In genomic region chr6:163182696-163183095, GRCh38 we compare ENCODE assay signal across 23 cellular contexts.
A peak's percentile ranks its signal among the peaks of the same experiment; 100 is the strongest.
DNase-seq lines count a peak whose midpoint lies in the region; ATAC-seq and TF ChIP-seq lines count a peak whose summit lies in the region.
"Had no signal": no experiment of that assay in that cellular context is flagged by ENCODE, and none has a peak within 500 bp of the region (broad histone marks: within the 10 kb centered on the region; RNA-seq: fewer than 3 reads in every experiment).

No MANE protein-coding gene starts in this region.

- peak overlapping the region; percentile 100 for H3K27ac ChIP-seq in temporal lobe (ENCODE audit: low read depth, low read length)
- H3K27ac ChIP-seq: BLaER1 treated with 17β-estradiol and CSF1 and Interleukin-3, amounts not matched to agents 10 nM and 100 nM; HL-60 had no signal

- peak overlapping the region in 4 of 5 experiments; percentile 0 to 81 (median 46) for H3K27ac Mint-ChIP-seq in brain
- H3K27ac Mint-ChIP-seq: CD4-positive, alpha-beta T cell had no signal

- H3K4me1 Mint-ChIP-seq in brain = peaks cover 64% of the 10 kb centered on the region

- no peaks in the 10 kb centered on the region for H3K36me3 Mint-ChIP-seq in brain

- H3K27me3 Mint-ChIP-seq in brain = peaks cover 3% of the 10 kb centered on the region

- DNase-seq in MV-4-11 (lab: John Stamatoyannopoulos, UW) = peak; percentile 54
- DNase-seq in medulla oblongata (ENCODE audit: extremely low spot score) = peak; percentile 54
- DNase-seq in HUDEP-2 (lab: John Stamatoyannopoulos, UW; ENCODE audit: unreplicated experiment in 76 of 76) = no peak
- DNase-seq in NCI-H524 (lab: John Stamatoyannopoulos, UW) = no peak
- DNase-seq: AML-193; CD4-positive, alpha-beta T cell; GF-D8; Kasumi-1; NCI-H1048; NCI-H1417; NCI-H1694; NCI-H2029 treated with DMSO at 0.1 percent for 48 hours; NCI-H446 treated with DMSO at 0.1 percent for 48 hours; NCI-H526 treated with DMSO at 0.1 percent for 48 hours; SHP77 treated with DMSO at 0.1 percent for 48 hours had no signal

- ATAC-seq in HG03196 (IDR thresholded peaks at IDR 0.05; ENCODE audit: unreplicated experiment) = no peak
- ATAC-seq: A549, HCT116, HepG2 had no signal

- peak overlapping the region in 1 of 5 experiments; percentile 0 for H3K4me3 Mint-ChIP-seq in brain
- H3K4me3 Mint-ChIP-seq: CD4-positive, alpha-beta T cell had no signal

- no peak for TF ChIP-seq CTCF in brain (conservative IDR thresholded peaks at IDR 0.05)

- peaks cover 0 to 3% (median 0%) of the 10 kb centered on the region in 5 experiments for H3K9me3 Mint-ChIP-seq in brain
- H3K9me3 Mint-ChIP-seq: CD4-positive, alpha-beta T cell had no signal

Comparison
In these comparisons a context has a peak if more than half of its experiments do, and no peak if none do; other contexts are left out.
1. DNase-seq: peak in MV-4-11 (single experiment) and medulla oblongata (single experiment); none in HUDEP-2 (0 of 76) and NCI-H524 (0 of 2).